24 cellular contexts compared by ENCODE assay signal in genomic region chr11:86449993-86450629, GRCh38.
DNase-seq lines count a peak whose midpoint lies in the region; ATAC-seq, FAIRE-seq and TF ChIP-seq lines count a peak whose summit lies in the region.
"Had no signal": no experiment of that assay in that cellular context is flagged by ENCODE, and none has a peak within 500 bp of the region (broad histone marks: within the 10 kb centered on the region; RNA-seq: fewer than 3 reads in every experiment).

No MANE protein-coding gene starts in this region.

- no peak overlapping the region for H3K4me3 ChIP-seq in GM12878
- no peak overlapping the region for H3K4me3 ChIP-seq in H7 (ENCODE audit: insufficient read depth, low read depth, low read length)
- H3K4me3 ChIP-seq in hepatocyte = no peak overlapping the region
- H3K4me3 ChIP-seq: A549, GM23248, HAP-1 had no signal

- H3K9me3 Mint-ChIP-seq in activated CD4-positive, alpha-beta T cell treated with anti-CD3 and anti-CD28 coated beads, Interleukin-2, amount 10 ng/mL, durations not matched to agents 24 days and 14 days = peaks cover 9% of the 10 kb centered on the region
- H3K9me3 Mint-ChIP-seq: CD4-positive, CD25-positive, alpha-beta regulatory T cell had no signal

- H3K27ac ChIP-seq in GM12878 (ENCODE audit: control insufficient read depth, insufficient read depth) (no peak overlapping the region), hepatocyte (no peak overlapping the region)
- H3K27ac ChIP-seq: A549, GM23248, RWPE1 had no signal

- in situ Hi-C loops in GM12878 (cut with MboI) = no loop called here

- H3K27me3 ChIP-seq in GM12878 (replicated peaks in 1 of 2; ENCODE audit: control insufficient read depth in 2 of 2, insufficient read depth in 2 of 2, low read length in 1 of 2) = no peaks in the 10 kb centered on the region
- no peaks in the 10 kb centered on the region for H3K27me3 ChIP-seq in H7 (ENCODE audit: control insufficient read depth, insufficient read depth, low read length)
- no peaks in the 10 kb centered on the region for H3K27me3 ChIP-seq in hepatocyte

- H3K9ac ChIP-seq in GM12878 (ENCODE audit: control insufficient read depth, insufficient read depth, low read length) = no peak overlapping the region
- H3K9ac ChIP-seq: GM23248, SK-N-SH had no signal

- RAD21 ChIA-PET in GM12878 (lab: Charles Lee; ENCODE audit: unreplicated experiment) = interaction anchor here (0.5 to 1.3 kb wide), 2 partner anchors 123 to 142 kb away, joined by 3 read pairs; no protein-coding TSS in a partner anchor

- H2AFZ ChIP-seq in GM12878 (ENCODE audit: control insufficient read depth, low read depth, low read length) = no peak overlapping the region
- H2AFZ ChIP-seq in hepatocyte = no peak overlapping the region
- H2AFZ ChIP-seq: GM23248 had no signal

- POLR2A ChIA-PET in GM12878 (lab: Charles Lee) = no interaction called here

- intact Hi-C loops in activated CD4-positive, alpha-beta T cell treated with anti-CD3 and anti-CD28 coated beads, Interleukin-2, amount 10 ng/mL, durations not matched to agents 24 days and 14 days (cut with micrococcal nuclease) = loop anchor here (2.0 to 10.0 kb wide), 8 partner anchors 61 to 695 kb away; partner anchors contain the start of genes CCDC83 and EED
- intact Hi-C loops in GM12878 (cut with micrococcal nuclease; ENCODE audit: unreplicated experiment) (loop anchor here (10.0 kb wide), 1 partner anchor 595 kb away; the partner anchor contains the start of gene CCDC83), sciatic nerve (cut with DNase I) (loop anchor here (10.0 kb wide), 1 partner anchor 165 kb away; no protein-coding TSS in a partner anchor)

- BruUV-seq in GM12878 (replicated peaks; lab: Mats Ljungman, UMichigan) = no TSS peak

- H3K4me1 ChIP-seq in GM12878 (ENCODE audit: control insufficient read depth, insufficient read depth, low read length) (no peaks in the 10 kb centered on the region; the same call in 1 of the 2 replicates), hepatocyte (ENCODE audit: insufficient read depth) (no peaks in the 10 kb centered on the region)
- H3K4me1 ChIP-seq: A549, HAP-1 had no signal

- no peaks in the 10 kb centered on the region for H3K36me3 ChIP-seq in GM12878 (ENCODE audit: control insufficient read depth in 2 of 2, insufficient read depth in 2 of 2, low read length in 1 of 2)
- H3K36me3 ChIP-seq in H7 (replicated peaks; ENCODE audit: control insufficient read depth, insufficient read depth, low read length) = no peaks in the 10 kb centered on the region
- H3K36me3 ChIP-seq in hepatocyte (replicated peaks; ENCODE audit: insufficient read depth, low read depth) = no peaks in the 10 kb centered on the region
- H3K36me3 ChIP-seq: HAP-1 had no signal

- no peak overlapping the region for H3K4me3 Mint-ChIP-seq in activated CD4-positive, alpha-beta T cell treated with anti-CD3 and anti-CD28 coated beads, Interleukin-2, amount 10 ng/mL, durations not matched to agents 24 days and 14 days
- H3K4me3 Mint-ChIP-seq: B cell; CD4-positive, CD25-positive, alpha-beta regulatory T cell had no signal

- no peak for DNase-seq in activated CD4-positive, alpha-beta T cell treated with anti-CD3 and anti-CD28 coated beads, Interleukin-2, amount 10 ng/mL, durations not matched to agents 24 days and 14 days
- no peak for DNase-seq in activated CD4-positive, alpha-beta T cell treated with anti-CD3 and anti-CD28 coated beads for 48 hours
- DNase-seq in OCI-M1 (lab: John Stamatoyannopoulos, UW) (peak; percentile 55), GM12878 (ENCODE audit: low read depth, low spot score) (no peak), sciatic nerve (ENCODE audit: low spot score) (no peak), RCC 7860 (ENCODE audit: low spot score) (no peak), H7 (no peak), hepatocyte (ENCODE audit: low spot score) (no peak)
- DNase-seq: CD4-positive, CD25-positive, alpha-beta regulatory T cell; COR-L47; DMS79; GM23248; KBM-7; NCI-H1048; NCI-H1417 treated with DMSO at 0.1 percent for 48 hours; NCI-H187; NCI-H446; NCI-H526; SIG-M5; SK-N-SH had no signal

- peak overlapping the region; percentile 42 for H3K27ac Mint-ChIP-seq in activated CD4-positive, alpha-beta T cell treated with anti-CD3 and anti-CD28 coated beads, Interleukin-2, amount 10 ng/mL, durations not matched to agents 24 days and 14 days
- H3K27ac Mint-ChIP-seq: B cell; CD4-positive, CD25-positive, alpha-beta regulatory T cell had no signal

- FAIRE-seq in GM12878 (lab: Jason Lieb, UNC) = no peak
- FAIRE-seq in RCC 7860 (lab: Jason Lieb, UNC) = no peak
- FAIRE-seq: A549 had no signal

- TF ChIP-seq CTCF in GM12878 (IDR thresholded peaks at IDR 0.05 in 2 of 3, conservative IDR thresholded peaks at IDR 0.05 in 1 of 3; ENCODE audit: control insufficient read depth in 2 of 3, extremely low read depth in 1 of 3, insufficient read depth in 1 of 3, low read depth in 3 of 3, low read length in 3 of 3) (no peak), hepatocyte (IDR thresholded peaks at IDR 0.05; ENCODE audit: poor library complexity) (no peak)

- no peaks in the 10 kb centered on the region for H3K9me2 ChIP-seq in hepatocyte (replicated peaks; ENCODE audit: insufficient read depth)
- H3K9me2 ChIP-seq: SK-N-SH had no signal

- CTCF ChIA-PET in GM12878 (lab: Yijun Ruan, JAX) = interaction anchor here (0.9 to 1.0 kb wide), 2 partner anchors 10 to 158 kb away, joined by 3 read pairs; no protein-coding TSS in a partner anchor

- SMC1A ChIA-PET in GM12878 (lab: Charles Lee; ENCODE audit: uncharacterized antibody, unreplicated experiment) = interaction anchor here (1.0 to 1.6 kb wide), 2 partner anchors 83 to 158 kb away, joined by 4 to 6 read pairs; no protein-coding TSS in a partner anchor

- H3K4me2 ChIP-seq in GM12878 (ENCODE audit: control insufficient read depth, insufficient read depth) (no peak overlapping the region), hepatocyte (no peak overlapping the region)
- H3K4me2 ChIP-seq: A549, SK-N-SH had no signal

- no peak for TF ChIP-seq POLR2A in GM12878 (IDR thresholded peaks at IDR 0.05; ENCODE audit: low read depth, low read length)

- peaks cover 13% of the 10 kb centered on the region for H3K36me3 Mint-ChIP-seq in activated CD4-positive, alpha-beta T cell treated with anti-CD3 and anti-CD28 coated beads, Interleukin-2, amount 10 ng/mL, durations not matched to agents 24 days and 14 days (ENCODE audit: low read depth)
- H3K36me3 Mint-ChIP-seq: CD4-positive, CD25-positive, alpha-beta regulatory T cell had no signal

- ATAC-seq in GM12878 = 0 out of 3 replicates have a peak, but pooled peaks have one; percentile 24
- ATAC-seq in sciatic nerve = peak; percentile 59
- ATAC-seq: A549 had no signal

- no peak for TF ChIP-seq RAD21 in GM12878 (IDR thresholded peaks at IDR 0.05; ENCODE audit: insufficient read depth, low read depth, low read length)

- peaks cover 28% of the 10 kb centered on the region for H3K4me1 Mint-ChIP-seq in activated CD4-positive, alpha-beta T cell treated with anti-CD3 and anti-CD28 coated beads, Interleukin-2, amount 10 ng/mL, durations not matched to agents 24 days and 14 days
- H3K4me1 Mint-ChIP-seq: B cell; CD4-positive, CD25-positive, alpha-beta regulatory T cell had no signal

- TF ChIP-seq EP300 in GM12878 (IDR thresholded peaks at IDR 0.05; ENCODE audit: borderline replicate concordance in 1 of 2, control insufficient read depth in 1 of 2, low read depth in 2 of 2, low read length in 2 of 2) = no peak

- H3K79me2 ChIP-seq in GM12878 (ENCODE audit: control insufficient read depth, insufficient read depth, low read length) (no peaks in the 10 kb centered on the region), hepatocyte (no peaks in the 10 kb centered on the region)

- H4K20me1 ChIP-seq in GM12878 (ENCODE audit: control insufficient read depth, insufficient read depth) (no peaks in the 10 kb centered on the region), hepatocyte (ENCODE audit: insufficient read depth, poor library complexity, severe bottlenecking) (no peaks in the 10 kb centered on the region)

- WGBS in GM12878 (ENCODE audit: insufficient coverage, insufficient replicate concordance, low lambda C conversion rate, missing lambda C conversion rate) = 43% methylated on average over 5 of the region's 5 CpGs
- 93% methylated on average over 5 of the region's 5 CpGs for WGBS in hepatocyte (ENCODE audit: low lambda C conversion rate, missing lambda C conversion rate)

- H3K27me3 Mint-ChIP-seq in activated CD4-positive, alpha-beta T cell treated with anti-CD3 and anti-CD28 coated beads, Interleukin-2, amount 10 ng/mL, durations not matched to agents 24 days and 14 days = no peaks in the 10 kb centered on the region
- H3K27me3 Mint-ChIP-seq: B cell had no signal

- H3K9me3 ChIP-seq in GM12878 (replicated peaks; ENCODE audit: control insufficient read depth, insufficient read depth, low read length) (no peaks in the 10 kb centered on the region), hepatocyte (ENCODE audit: low read depth) (no peaks in the 10 kb centered on the region)
- H3K9me3 ChIP-seq: A549, HAP-1, SK-N-SH had no signal

TF ChIP-seq in GM12878, 131 proteins besides CTCF, POLR2A, EP300 and RAD21:
- 0 out of 2 replicates have a peak, but pooled peaks have one; percentile 37 for TF ChIP-seq SPI1 (IDR thresholded peaks at IDR 0.05; ENCODE audit: borderline replicate concordance, insufficient read depth, low read depth, low read length)
- TF ChIP-seq BCL3 (IDR thresholded peaks at IDR 0.05; ENCODE audit: borderline replicate concordance, insufficient read depth, low read depth, low read length, poor library complexity, severe bottlenecking) = no peak
- TF ChIP-seq FOXM1 (IDR thresholded peaks at IDR 0.05; ENCODE audit: low read depth, low read length) = no peak
- no peak for TF ChIP-seq MEF2B (IDR thresholded peaks at IDR 0.05; ENCODE audit: partially characterized antibody, poor library complexity, severe bottlenecking)
- TF ChIP-seq ATF3 (IDR thresholded peaks at IDR 0.05; ENCODE audit: borderline replicate concordance, extremely low read depth, low read depth, low read length) = no peak
TF ChIP-seq in GM12878: peak in this region for 1.
